Comparison of ENCODE assay signal across 11 cellular contexts in the genomic region with DNA sequence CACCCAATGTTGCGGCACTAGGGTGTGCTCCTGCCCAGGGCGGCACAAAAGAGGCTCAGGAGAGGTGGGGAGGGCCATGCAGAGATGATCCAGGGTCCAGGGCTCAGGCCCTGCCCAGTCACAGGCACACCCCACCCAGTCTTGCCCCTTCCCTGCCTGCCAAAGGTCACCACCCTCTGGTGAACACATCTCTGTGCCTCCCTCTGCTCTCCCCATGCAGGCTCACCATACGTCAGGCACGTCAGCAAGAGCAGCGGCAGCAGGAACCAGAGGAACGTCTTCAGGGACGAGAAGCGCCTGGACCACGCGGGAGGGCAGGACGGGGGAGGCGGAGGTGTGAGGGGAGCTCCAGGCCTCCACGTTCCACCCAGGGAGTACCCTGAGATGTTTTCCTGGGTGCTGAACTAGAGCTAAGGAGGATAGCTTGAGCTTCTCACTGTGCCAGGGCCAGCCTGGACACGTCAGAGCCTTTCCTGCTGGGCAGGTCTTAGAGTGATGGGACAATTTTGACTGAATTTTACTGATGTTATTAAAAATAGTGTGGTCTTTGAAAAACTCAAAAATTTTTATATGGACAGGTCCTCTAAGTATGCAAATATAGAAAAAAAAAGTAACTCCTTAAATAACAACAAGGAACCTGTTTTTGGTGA. TPM values are rescaled to one million over a fixed set of nuclear protein-coding genes. Genes with fewer than 3 reads are reported as not detected.
A peak's percentile ranks its signal among the peaks of the same experiment; 100 is the strongest.
DNase-seq lines count a peak whose midpoint lies in the region; ATAC-seq lines count a peak whose summit lies in the region.
"Had no signal": no experiment of that assay in that cellular context is flagged by ENCODE, and none has a peak within 500 bp of the region (broad histone marks: within the 10 kb centered on the region; RNA-seq: fewer than 3 reads in every experiment).

No MANE protein-coding gene starts in this region.

- peaks cover 42% of the 10 kb centered on the region for H3K4me1 ChIP-seq in CD4-positive, CD25-positive, alpha-beta regulatory T cell (ENCODE audit: control insufficient read depth, insufficient read depth, low read length, poor library complexity, severe bottlenecking)

- H3K4me3 Mint-ChIP-seq in CD4-positive, CD25-positive, alpha-beta regulatory T cell = peak overlapping the region in 1 of 4 donors; percentile 56
- H3K4me3 Mint-ChIP-seq in IgD-negative memory B cell (peak overlapping the region in 2 of 4 donors; percentile 3 to 55), memory B cell (no peak overlapping the region)
- H3K4me3 Mint-ChIP-seq in central memory CD8-positive, alpha-beta T cell = peak overlapping the region; percentile 37

- DNase-seq in CD4-positive, CD25-positive, alpha-beta regulatory T cell = no peak
- DNase-seq in central memory CD8-positive, alpha-beta T cell (ENCODE audit: low spot score in 2 of 2) = no peak
- DNase-seq in memory B cell (ENCODE audit: low spot score in 2 of 2) = no peak
- DNase-seq: C1 segment of cervical spinal cord, NCI-H187, NCI-H510A treated with DMSO at 0.1 percent for 48 hours, SW 1271 had no signal

- H3K27me3 Mint-ChIP-seq in CD4-positive, CD25-positive, alpha-beta regulatory T cell = no peaks in the 10 kb centered on the region
- H3K27me3 Mint-ChIP-seq in IgD-negative memory B cell = no peaks in the 10 kb centered on the region
- no peaks in the 10 kb centered on the region for H3K27me3 Mint-ChIP-seq in central memory CD8-positive, alpha-beta T cell
- H3K27me3 Mint-ChIP-seq in memory B cell = no peaks in the 10 kb centered on the region

- H3K4me3 ChIP-seq in CD4-positive, CD25-positive, alpha-beta regulatory T cell (ENCODE audit: low read depth, low read length) = no peak overlapping the region

- H3K9me3 Mint-ChIP-seq in CD4-positive, CD25-positive, alpha-beta regulatory T cell = no peaks in the 10 kb centered on the region
- H3K9me3 Mint-ChIP-seq in IgD-negative memory B cell (no peaks in the 10 kb centered on the region), memory B cell (no peaks in the 10 kb centered on the region)
- H3K9me3 Mint-ChIP-seq in central memory CD8-positive, alpha-beta T cell = no peaks in the 10 kb centered on the region

- no peaks in the 10 kb centered on the region for H3K9me3 ChIP-seq in CD4-positive, CD25-positive, alpha-beta regulatory T cell (ENCODE audit: control insufficient read depth in 2 of 2, low read length in 2 of 2)

- peaks cover 9 to 72% (median 21%) of the 10 kb centered on the region in 4 donors for H3K4me1 Mint-ChIP-seq in CD4-positive, CD25-positive, alpha-beta regulatory T cell
- H3K4me1 Mint-ChIP-seq in IgD-negative memory B cell = peaks cover 16 to 23% (median 18%) of the 10 kb centered on the region in 3 donors
- peaks cover 45% of the 10 kb centered on the region for H3K4me1 Mint-ChIP-seq in central memory CD8-positive, alpha-beta T cell
- H3K4me1 Mint-ChIP-seq in memory B cell = peaks cover 20% of the 10 kb centered on the region

- peak overlapping the region; percentile 58 to 83 (median 82) for H3K27ac Mint-ChIP-seq in CD4-positive, CD25-positive, alpha-beta regulatory T cell
- H3K27ac Mint-ChIP-seq in IgD-negative memory B cell = peak overlapping the region; percentile 19 to 96 (median 67)
- H3K27ac Mint-ChIP-seq in central memory CD8-positive, alpha-beta T cell (ENCODE audit: low read depth) = peak overlapping the region; percentile 93
- peak overlapping the region; percentile 45 for H3K27ac Mint-ChIP-seq in memory B cell

- no peak for ATAC-seq in CD4-positive, CD25-positive, alpha-beta regulatory T cell (ENCODE audit: low read depth in 2 of 2)
- no peak for ATAC-seq in central memory CD8-positive, alpha-beta T cell (replicated peaks; ENCODE audit: extremely low read depth, poor library complexity, severe bottlenecking)
- ATAC-seq in memory B cell (ENCODE audit: low read depth) (no peak), HG02571 (IDR thresholded peaks at IDR 0.05; ENCODE audit: unreplicated experiment) (no peak), GM18861 (IDR thresholded peaks at IDR 0.05; ENCODE audit: unreplicated experiment) (no peak), HG02840 (IDR thresholded peaks at IDR 0.05; ENCODE audit: low FRiP score, unreplicated experiment) (no peak)

- peaks cover 46% of the 10 kb centered on the region for H3K36me3 Mint-ChIP-seq in CD4-positive, CD25-positive, alpha-beta regulatory T cell
- H3K36me3 Mint-ChIP-seq in IgD-negative memory B cell (peaks cover 10% of the 10 kb centered on the region), memory B cell (peaks cover 22% of the 10 kb centered on the region)
- peaks cover 96% of the 10 kb centered on the region for H3K36me3 Mint-ChIP-seq in central memory CD8-positive, alpha-beta T cell (ENCODE audit: insufficient read depth)

- H3K27me3 ChIP-seq in CD4-positive, CD25-positive, alpha-beta regulatory T cell (ENCODE audit: control insufficient read depth, insufficient read depth, low read length) = no peaks in the 10 kb centered on the region

- peaks cover 87% of the 10 kb centered on the region for H3K36me3 ChIP-seq in CD4-positive, CD25-positive, alpha-beta regulatory T cell (ENCODE audit: control insufficient read depth, insufficient read depth, low read length)

- peak overlapping the region; percentile 14 for H3K27ac ChIP-seq in CD4-positive, CD25-positive, alpha-beta regulatory T cell (ENCODE audit: insufficient read depth, low read length, poor library complexity, severe bottlenecking)

RNA-seq across cellular contexts. Expression of a gene that starts 7.2 kb away (rescaled TPM):
- total RNA-seq in CD4-positive, CD25-positive, alpha-beta regulatory T cell = 454 TPM
- 100 to 1,000 TPM; 260 to 381 (median 298) TPM for polyA plus RNA-seq in CD4-positive, CD25-positive, alpha-beta regulatory T cell
- polyA plus RNA-seq in IgD-negative memory B cell = 206 TPM

RNA-seq across cellular contexts. Expression of a gene that starts 42.9 kb away (rescaled TPM):
- 285 TPM for total RNA-seq in CD4-positive, CD25-positive, alpha-beta regulatory T cell
- polyA plus RNA-seq in CD4-positive, CD25-positive, alpha-beta regulatory T cell = 10 to 100 TPM; 25.4 to 29.7 (median 25.7) TPM
- polyA plus RNA-seq in IgD-negative memory B cell = 46.7 TPM

RNA-seq across cellular contexts. Expression of a gene that starts 45.3 kb away (rescaled TPM):
- 6.3 TPM for total RNA-seq in CD4-positive, CD25-positive, alpha-beta regulatory T cell
- polyA plus RNA-seq in CD4-positive, CD25-positive, alpha-beta regulatory T cell = 10 to 100 TPM in 2 of 4 donors, 1 to 10 TPM in 2; 9.3 to 10.9 (median 10.0) TPM
- polyA plus RNA-seq in IgD-negative memory B cell = 9.0 TPM

RNA-seq across cellular contexts. Expression of a gene that starts 47.9 kb away (rescaled TPM):
- total RNA-seq in CD4-positive, CD25-positive, alpha-beta regulatory T cell = 205 TPM
- polyA plus RNA-seq in CD4-positive, CD25-positive, alpha-beta regulatory T cell = 10 to 100 TPM in 2 of 4 donors, 1 to 10 TPM in 2; 8.7 to 12.5 (median 10.2) TPM
- 5.4 TPM for polyA plus RNA-seq in IgD-negative memory B cell
